11 cellular contexts compared by ENCODE assay signal in genomic region chr4:113452868-113453620, GRCh38.
DNase-seq lines count a peak whose midpoint lies in the region; ATAC-seq and TF ChIP-seq lines count a peak whose summit lies in the region.
"Had no signal": no experiment of that assay in that cellular context is flagged by ENCODE, and none has a peak within 500 bp of the region (broad histone marks: within the 10 kb centered on the region; RNA-seq: fewer than 3 reads in every experiment).

No MANE protein-coding gene starts in this region.

- in situ Hi-C loops in gastrocnemius medialis (cut with MboI; ENCODE audit: low sequenced_read_pairs in 4 of 4): no loop called here

- H3K27ac ChIP-seq in SJCRH30 (peak overlapping the region; percentile 91), gastroesophageal sphincter (peak overlapping the region; percentile 67 to 75 (median 70)), gastrocnemius medialis (peak overlapping the region; percentile 15 to 49 (median 24))
- H3K27ac ChIP-seq: PC-9 had no signal

- peaks cover 10% of the 10 kb centered on the region for H3K4me1 Mint-ChIP-seq in activated CD4-positive, alpha-beta T cell treated with anti-CD3 and anti-CD28 coated beads, Interleukin-2, amount 10 ng/mL, durations not matched to agents 24 days and 14 days
- no peaks in the 10 kb centered on the region for H3K4me1 Mint-ChIP-seq in natural killer cell treated with Interleukin-12 subunit alpha and Interleukin-12 subunit beta and Interleukin-15 and Interleukin-18, amount 100 ng/mL, for 72 hours (ENCODE audit: low read depth in 2 of 2)

- no peak for DNase-seq in activated CD4-positive, alpha-beta T cell treated with anti-CD3 and anti-CD28 coated beads, Interleukin-2, amount 10 ng/mL, durations not matched to agents 24 days and 14 days
- DNase-seq in activated CD4-positive, alpha-beta T cell treated with anti-CD3 and anti-CD28 coated beads for 48 hours: no peak
- DNase-seq in SJCRH30 (peak; percentile 81 to 91), gastrocnemius medialis (no peak), posterior cingulate gyrus (no peak), NCI-H1694 (lab: John Stamatoyannopoulos, UW) (no peak)
- DNase-seq in natural killer cell treated with Interleukin-12 subunit alpha and Interleukin-12 subunit beta and Interleukin-15 and Interleukin-18, amount 100 ng/mL, for 72 hours (ENCODE audit: low spot score): no peak
- DNase-seq: activated gamma-delta T cell had no signal

- intact Hi-C loops in activated CD4-positive, alpha-beta T cell treated with anti-CD3 and anti-CD28 coated beads, Interleukin-2, amount 10 ng/mL, durations not matched to agents 24 days and 14 days (cut with micrococcal nuclease): no loop called here
- intact Hi-C loops in gastrocnemius medialis (cut with DNase I; ENCODE audit: low total_unique reads): no loop called here
- intact Hi-C loops in posterior cingulate gyrus (cut with DNase I): no loop called here

- no peaks in the 10 kb centered on the region for H3K9me3 Mint-ChIP-seq in activated CD4-positive, alpha-beta T cell treated with anti-CD3 and anti-CD28 coated beads, Interleukin-2, amount 10 ng/mL, durations not matched to agents 24 days and 14 days
- no peaks in the 10 kb centered on the region for H3K9me3 Mint-ChIP-seq in natural killer cell treated with Interleukin-12 subunit alpha and Interleukin-12 subunit beta and Interleukin-15 and Interleukin-18, amount 100 ng/mL, for 72 hours

- 6 to 14% methylated on average over 3 to 4 of the region's 4 CpGs for WGBS in gastroesophageal sphincter (ENCODE audit: low coverage in 1 of 2), 2 donors

- H3K9me3 ChIP-seq in SJCRH30 (replicated peaks): no peaks in the 10 kb centered on the region
- no peaks in the 10 kb centered on the region for H3K9me3 ChIP-seq in gastroesophageal sphincter
- no peaks in the 10 kb centered on the region for H3K9me3 ChIP-seq in gastrocnemius medialis

- no peak for TF ChIP-seq EP300 in gastroesophageal sphincter (IDR thresholded peaks at IDR 0.05)

- 0 out of 2 replicates have a peak, but pooled peaks cover 3% of the 10 kb centered on the region for H3K36me3 ChIP-seq in SJCRH30
- H3K36me3 ChIP-seq in gastroesophageal sphincter: peaks cover 0 to 23% of the 10 kb centered on the region in 2 donors
- H3K36me3 ChIP-seq in gastrocnemius medialis: peaks cover 0 to 19% of the 10 kb centered on the region in 2 donors

- ATAC-seq in gastroesophageal sphincter (peak; percentile 52), gastrocnemius medialis (no peak)
- ATAC-seq in natural killer cell treated with Interleukin-12 subunit alpha and Interleukin-12 subunit beta and Interleukin-15 and Interleukin-18, amount 100 ng/mL, for 72 hours: no peak

- TF ChIP-seq CTCF in gastroesophageal sphincter (IDR thresholded peaks at IDR 0.05) (no peak), gastrocnemius medialis (IDR thresholded peaks at IDR 0.05 in 4 of 5, conservative IDR thresholded peaks at IDR 0.05 in 1 of 5) (no peak)

- H3K4me1 ChIP-seq in SJCRH30 (peaks cover 62% of the 10 kb centered on the region), gastroesophageal sphincter (peaks cover 0 to 56% (median 4%) of the 10 kb centered on the region in 3 donors), gastrocnemius medialis (peaks cover 5 to 21% of the 10 kb centered on the region in 2 donors)

- H3K27me3 ChIP-seq in SJCRH30 (no peaks in the 10 kb centered on the region), gastroesophageal sphincter (no peaks in the 10 kb centered on the region), gastrocnemius medialis (no peaks in the 10 kb centered on the region)

- H3K4me3 ChIP-seq in SJCRH30 (no peak overlapping the region), gastroesophageal sphincter (no peak overlapping the region), gastrocnemius medialis (no peak overlapping the region)
- H3K4me3 ChIP-seq: PC-9 had no signal

- no peaks in the 10 kb centered on the region for H3K27me3 Mint-ChIP-seq in activated CD4-positive, alpha-beta T cell treated with anti-CD3 and anti-CD28 coated beads, Interleukin-2, amount 10 ng/mL, durations not matched to agents 24 days and 14 days
- no peaks in the 10 kb centered on the region for H3K27me3 Mint-ChIP-seq in natural killer cell treated with Interleukin-12 subunit alpha and Interleukin-12 subunit beta and Interleukin-15 and Interleukin-18, amount 100 ng/mL, for 72 hours
- H3K27me3 Mint-ChIP-seq: B cell had no signal

- H3K4me3 Mint-ChIP-seq in activated CD4-positive, alpha-beta T cell treated with anti-CD3 and anti-CD28 coated beads, Interleukin-2, amount 10 ng/mL, durations not matched to agents 24 days and 14 days: peak overlapping the region; percentile 26
- H3K4me3 Mint-ChIP-seq in natural killer cell treated with Interleukin-12 subunit alpha and Interleukin-12 subunit beta and Interleukin-15 and Interleukin-18, amount 100 ng/mL, for 72 hours: no peak overlapping the region
- H3K4me3 Mint-ChIP-seq: B cell had no signal

- H3K36me3 Mint-ChIP-seq in activated CD4-positive, alpha-beta T cell treated with anti-CD3 and anti-CD28 coated beads, Interleukin-2, amount 10 ng/mL, durations not matched to agents 24 days and 14 days (ENCODE audit: low read depth): peaks cover 36% of the 10 kb centered on the region
- H3K36me3 Mint-ChIP-seq in natural killer cell treated with Interleukin-12 subunit alpha and Interleukin-12 subunit beta and Interleukin-15 and Interleukin-18, amount 100 ng/mL, for 72 hours: peaks cover 18% of the 10 kb centered on the region

- no peak for TF ChIP-seq POLR2A in gastroesophageal sphincter (IDR thresholded peaks at IDR 0.05)
- TF ChIP-seq POLR2A in gastrocnemius medialis (IDR thresholded peaks at IDR 0.05): no peak

- peak overlapping the region; percentile 79 for H3K27ac Mint-ChIP-seq in activated CD4-positive, alpha-beta T cell treated with anti-CD3 and anti-CD28 coated beads, Interleukin-2, amount 10 ng/mL, durations not matched to agents 24 days and 14 days
- H3K27ac Mint-ChIP-seq in natural killer cell treated with Interleukin-12 subunit alpha and Interleukin-12 subunit beta and Interleukin-15 and Interleukin-18, amount 100 ng/mL, for 72 hours: no peak overlapping the region

Comparison
In these comparisons a context has a peak if more than half of its experiments do, and no peak if none do; other contexts are left out.
1. DNase-seq: peak in SJCRH30 (2 of 2); none in activated CD4-positive, alpha-beta T cell treated with anti-CD3 and anti-CD28 coated beads, Interleukin-2, amount 10 ng/mL, durations not matched to agents 24 days and 14 days (single experiment), activated CD4-positive, alpha-beta T cell treated with anti-CD3 and anti-CD28 coated beads for 48 hours (single experiment), gastrocnemius medialis (0 of 2), posterior cingulate gyrus (0 of 10), NCI-H1694 (single experiment) and natural killer cell treated with Interleukin-12 subunit alpha and Interleukin-12 subunit beta and Interleukin-15 and Interleukin-18, amount 100 ng/mL, for 72 hours (single experiment).
2. H3K27ac ChIP-seq: peak in every context shown above with its lines; median percentile 91 in SJCRH30; 70 in gastroesophageal sphincter; 24 in gastrocnemius medialis.